In genomic region chr5:177306674-177307543, GRCh38 we compare ENCODE assay signal across 9 cellular contexts. TPM values are rescaled to one million over a fixed set of nuclear protein-coding genes. Genes with fewer than 3 reads are reported as not detected.
DNase-seq lines count a peak whose midpoint lies in the region; ATAC-seq and TF ChIP-seq lines count a peak whose summit lies in the region.
"Had no signal": no experiment of that assay in that cellular context is flagged by ENCODE, and none has a peak within 500 bp of the region (broad histone marks: within the 10 kb centered on the region; RNA-seq: fewer than 3 reads in every experiment).

No MANE protein-coding gene starts in this region.

- no peak overlapping the region for H3K9ac ChIP-seq in colonic mucosa (ENCODE audit: low read depth in 2 of 2, low read length in 2 of 2)

- no peaks in the 10 kb centered on the region for H3K9me3 Mint-ChIP-seq in natural killer cell treated with Interleukin-12 subunit alpha and Interleukin-12 subunit beta and Interleukin-15 and Interleukin-18, amount 100 ng/mL, for 72 hours

- H3K4me1 Mint-ChIP-seq in natural killer cell treated with Interleukin-12 subunit alpha and Interleukin-12 subunit beta and Interleukin-15 and Interleukin-18, amount 100 ng/mL, for 72 hours (ENCODE audit: low read depth in 2 of 2), result peaks cover 59 to 68% of the 10 kb centered on the region in 2 donors

- peak in 1 of 2 donors; percentile 17 for ATAC-seq in natural killer cell treated with Interleukin-12 subunit alpha and Interleukin-12 subunit beta and Interleukin-15 and Interleukin-18, amount 100 ng/mL, for 72 hours
- no peak for ATAC-seq in HG03565 (IDR thresholded peaks at IDR 0.05; ENCODE audit: unreplicated experiment)

- H3K27me3 Mint-ChIP-seq in natural killer cell treated with Interleukin-12 subunit alpha and Interleukin-12 subunit beta and Interleukin-15 and Interleukin-18, amount 100 ng/mL, for 72 hours, result no peaks in the 10 kb centered on the region

- H3K9me3 ChIP-seq in colonic mucosa, result no peaks in the 10 kb centered on the region

- DNase-seq in DMS 273 (lab: John Stamatoyannopoulos, UW; ENCODE audit: unreplicated experiment) (peak; percentile 53), DMS 273 treated with DMSO at 0.1 percent for 48 hours (lab: John Stamatoyannopoulos, UW) (no peak), NOMO-1 treated with dmso at 0.1 percent for 144 hours (lab: John Stamatoyannopoulos, UW; ENCODE audit: unreplicated experiment) (peak; percentile 96), colonic mucosa (no peak), NCI-H1417 (lab: John Stamatoyannopoulos, UW) (no peak), LoVo (ENCODE audit: low spot score) (no peak)
- peak; percentile 71 for DNase-seq in natural killer cell treated with Interleukin-12 subunit alpha and Interleukin-12 subunit beta and Interleukin-15 and Interleukin-18, amount 100 ng/mL, for 72 hours (ENCODE audit: low spot score)
- DNase-seq: NCI-H510A treated with DMSO at 0.1 percent for 48 hours had no signal

- peaks cover 6% of the 10 kb centered on the region for H3K36me3 ChIP-seq in colonic mucosa

- peaks cover 4% of the 10 kb centered on the region for H3K36me3 Mint-ChIP-seq in natural killer cell treated with Interleukin-12 subunit alpha and Interleukin-12 subunit beta and Interleukin-15 and Interleukin-18, amount 100 ng/mL, for 72 hours

- peak overlapping the region; percentile 82 to 83 for H3K27ac Mint-ChIP-seq in natural killer cell treated with Interleukin-12 subunit alpha and Interleukin-12 subunit beta and Interleukin-15 and Interleukin-18, amount 100 ng/mL, for 72 hours

- no peak overlapping the region for H3K4me3 ChIP-seq in colonic mucosa

- H3K4me3 Mint-ChIP-seq in natural killer cell treated with Interleukin-12 subunit alpha and Interleukin-12 subunit beta and Interleukin-15 and Interleukin-18, amount 100 ng/mL, for 72 hours, result peak overlapping the region; percentile 96

- no peaks in the 10 kb centered on the region for H3K27me3 ChIP-seq in colonic mucosa

- peaks cover 38% of the 10 kb centered on the region for H3K4me1 ChIP-seq in colonic mucosa

- H3K27ac ChIP-seq in colonic mucosa, result peak overlapping the region; percentile 22

- TF ChIP-seq CTCF in colonic mucosa (IDR thresholded peaks at IDR 0.05), result no peak

- intact Hi-C loops in colonic mucosa (cut with DNase I), result no loop called here

RNA-seq across cellular contexts. Expression of gene PRELID1, which starts 3.3 kb away (rescaled TPM):
- total RNA-seq in colonic mucosa, result 100 to 1,000 TPM; 245 to 396 TPM
- 100 to 1,000 TPM; 310 to 360 TPM for total RNA-seq in natural killer cell treated with Interleukin-12 subunit alpha and Interleukin-12 subunit beta and Interleukin-15 and Interleukin-18, amount 100 ng/mL, for 72 hours

RNA-seq across cellular contexts. Expression of gene RAB24, which starts 3.4 kb away (rescaled TPM):
- 10 to 100 TPM; 32.9 to 39.5 TPM for total RNA-seq in colonic mucosa
- 10 to 100 TPM; 44.2 to 49.8 TPM for total RNA-seq in natural killer cell treated with Interleukin-12 subunit alpha and Interleukin-12 subunit beta and Interleukin-15 and Interleukin-18, amount 100 ng/mL, for 72 hours

RNA-seq across cellular contexts. Expression of gene MXD3, which starts 4.8 kb away (rescaled TPM):
- 10 to 100 TPM in 1 of 2 donors, 1 to 10 TPM in 1; 9.3 to 36.4 TPM for total RNA-seq in colonic mucosa
- total RNA-seq in natural killer cell treated with Interleukin-12 subunit alpha and Interleukin-12 subunit beta and Interleukin-15 and Interleukin-18, amount 100 ng/mL, for 72 hours, result 10 to 100 TPM; 15.0 to 24.8 TPM

RNA-seq across cellular contexts. Expression of gene LMAN2, which starts 44.6 kb away (rescaled TPM):
- total RNA-seq in colonic mucosa, result 100 to 1,000 TPM; 137 to 185 TPM
- total RNA-seq in natural killer cell treated with Interleukin-12 subunit alpha and Interleukin-12 subunit beta and Interleukin-15 and Interleukin-18, amount 100 ng/mL, for 72 hours, result 100 to 1,000 TPM; 136 to 150 TPM

RNA-seq across cellular contexts. Expression of gene RGS14, which starts 50.8 kb away (rescaled TPM):
- total RNA-seq in colonic mucosa, result 10 to 100 TPM in 1 of 2 donors, 1 to 10 TPM in 1; 9.1 to 10.1 TPM
- total RNA-seq in natural killer cell treated with Interleukin-12 subunit alpha and Interleukin-12 subunit beta and Interleukin-15 and Interleukin-18, amount 100 ng/mL, for 72 hours, result 10 to 100 TPM; 26.5 to 45.4 TPM

Comparison
In these comparisons a context has a peak if more than half of its experiments do, and no peak if none do; other contexts are left out.
1. DNase-seq: peak in DMS 273 (single experiment), NOMO-1 treated with dmso at 0.1 percent for 144 hours (single experiment) and natural killer cell treated with Interleukin-12 subunit alpha and Interleukin-12 subunit beta and Interleukin-15 and Interleukin-18, amount 100 ng/mL, for 72 hours (single experiment); none in DMS 273 treated with DMSO at 0.1 percent for 48 hours (single experiment), colonic mucosa (single experiment), NCI-H1417 (0 of 3) and LoVo (single experiment).